ENCODE assay signal across 11 cellular contexts in genomic region chr5:173743641-173744343, GRCh38.
DNase-seq lines count a peak whose midpoint lies in the region; ATAC-seq and TF ChIP-seq lines count a peak whose summit lies in the region.
"Had no signal": no experiment of that assay in that cellular context is flagged by ENCODE, and none has a peak within 500 bp of the region (broad histone marks: within the 10 kb centered on the region; RNA-seq: fewer than 3 reads in every experiment).

No MANE protein-coding gene starts in this region.

- H3K36me3 ChIP-seq in BLaER1, result no peaks in the 10 kb centered on the region
- H3K36me3 ChIP-seq in tibial artery, result no peaks in the 10 kb centered on the region
- H3K36me3 ChIP-seq: thoracic aorta had no signal

- CTCF ChIA-PET in activated B cell treated with CpG ODN at 0.5 μM for 24 hours (lab: Charles Lee), result no interaction called here

- peaks cover 66% of the 10 kb centered on the region for H3K4me1 Mint-ChIP-seq in activated B cell treated with CpG ODN at 0.5 μM for 24 hours
- H3K4me1 Mint-ChIP-seq: immature natural killer cell had no signal

- H3K4me3 ChIP-seq in BLaER1 (no peak overlapping the region), tibial artery (no peak overlapping the region)
- H3K4me3 ChIP-seq: thoracic aorta had no signal

- peak; percentile 42 for ATAC-seq in GM19452 (IDR thresholded peaks at IDR 0.05; ENCODE audit: unreplicated experiment)
- peak; percentile 34 for ATAC-seq in HG03039 (IDR thresholded peaks at IDR 0.05; ENCODE audit: unreplicated experiment)
- ATAC-seq in activated B cell treated with CpG ODN at 0.5 μM for 24 hours (ENCODE audit: low read depth), result no peak

- H3K27ac Mint-ChIP-seq in activated B cell treated with CpG ODN at 0.5 μM for 24 hours, result peak overlapping the region; percentile 80
- H3K27ac Mint-ChIP-seq: immature natural killer cell had no signal

- no peaks in the 10 kb centered on the region for H3K27me3 Mint-ChIP-seq in activated B cell treated with CpG ODN at 0.5 μM for 24 hours

- intact Hi-C loops in activated B cell treated with CpG ODN at 0.5 μM for 24 hours (cut with micrococcal nuclease) (loop anchor here (2.0 kb wide), 2 partner anchors 77 to 141 kb away; no protein-coding TSS in a partner anchor), tibial artery (cut with DNase I; ENCODE audit: low total_unique reads) (no loop called here)

- no peak overlapping the region for H3K4me3 Mint-ChIP-seq in activated B cell treated with CpG ODN at 0.5 μM for 24 hours
- H3K4me3 Mint-ChIP-seq: immature natural killer cell had no signal

- no peaks in the 10 kb centered on the region for H3K9me3 ChIP-seq in BLaER1
- no peaks in the 10 kb centered on the region for H3K9me3 ChIP-seq in tibial artery
- H3K9me3 ChIP-seq: thoracic aorta had no signal

- no peak for DNase-seq in activated B cell treated with CpG ODN at 0.5 μM for 24 hours
- no peak for DNase-seq in mesenteric fat pad (ENCODE audit: low spot score)
- DNase-seq in DMS114 treated with DMSO at 0.1 percent for 48 hours (lab: John Stamatoyannopoulos, UW; ENCODE audit: unreplicated experiment), result no peak
- DNase-seq in DMS 273 (lab: John Stamatoyannopoulos, UW; ENCODE audit: unreplicated experiment), result no peak
- DNase-seq in tibial artery, result no peak
- DNase-seq: immature natural killer cell, NCI-H524 treated with DMSO at 0.1 percent for 48 hours had no signal

- H3K27ac ChIP-seq in BLaER1, result peak overlapping the region; percentile 49
- H3K27ac ChIP-seq in tibial artery, result no peak overlapping the region
- H3K27ac ChIP-seq: thoracic aorta had no signal

- H3K27me3 ChIP-seq in BLaER1 (no peaks in the 10 kb centered on the region), tibial artery (peaks cover 0 to 3% of the 10 kb centered on the region in 2 donors)

- no peaks in the 10 kb centered on the region for H4K20me1 ChIP-seq in BLaER1

- H3K4me1 ChIP-seq in BLaER1 (peaks cover 46% of the 10 kb centered on the region), tibial artery (no peaks in the 10 kb centered on the region)

- no peak overlapping the region for H3K9ac ChIP-seq in BLaER1

- no peaks in the 10 kb centered on the region for H3K36me3 Mint-ChIP-seq in activated B cell treated with CpG ODN at 0.5 μM for 24 hours (ENCODE audit: low read depth)
- H3K36me3 Mint-ChIP-seq: immature natural killer cell had no signal

- H3K9me3 Mint-ChIP-seq in activated B cell treated with CpG ODN at 0.5 μM for 24 hours, result no peaks in the 10 kb centered on the region
- H3K9me3 Mint-ChIP-seq: immature natural killer cell had no signal

- TF ChIP-seq CTCF in activated B cell treated with CpG ODN at 0.5 μM for 24 hours (IDR thresholded peaks at IDR 0.05) (no peak), tibial artery (IDR thresholded peaks at IDR 0.05) (no peak)

- POLR2A ChIA-PET in activated B cell treated with CpG ODN at 0.5 μM for 24 hours (lab: Charles Lee), result interaction anchor here (0.6 to 1.8 kb wide), 3 partner anchors 43 to 144 kb away, joined by 3 to 6 read pairs (median 4); partner anchors contain the start of gene CPEB4

- H3K4me2 ChIP-seq in BLaER1, result peak overlapping the region; percentile 38
